ENCODE assay signal across 1 cellular context in the genomic region with DNA sequence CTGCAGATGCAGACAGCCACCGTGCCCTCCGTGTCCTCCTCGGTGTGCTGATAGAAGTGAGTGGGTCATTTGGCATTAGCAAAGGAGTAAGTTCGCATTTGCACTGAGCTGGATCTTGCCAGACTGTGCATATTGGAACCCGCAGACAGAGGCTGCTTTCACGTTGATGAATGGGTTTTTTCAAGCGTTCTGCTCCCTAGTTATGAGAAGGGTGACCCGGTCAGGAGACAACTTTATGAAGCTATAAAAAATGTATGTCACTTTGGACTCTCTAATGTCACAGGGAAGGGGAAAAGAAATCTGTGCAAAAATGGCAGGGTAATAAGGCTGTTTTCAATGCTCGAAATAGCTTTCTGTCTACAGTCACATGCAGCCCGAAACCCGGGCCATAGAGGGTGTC.
TF ChIP-seq lines count a peak whose summit lies in the region.

No MANE protein-coding gene starts in this region.

TF ChIP-seq in H1, 55 proteins besides CTCF, POLR2A, EP300 and RAD21 (continued from another document):
- TF ChIP-seq, protein P1, sequence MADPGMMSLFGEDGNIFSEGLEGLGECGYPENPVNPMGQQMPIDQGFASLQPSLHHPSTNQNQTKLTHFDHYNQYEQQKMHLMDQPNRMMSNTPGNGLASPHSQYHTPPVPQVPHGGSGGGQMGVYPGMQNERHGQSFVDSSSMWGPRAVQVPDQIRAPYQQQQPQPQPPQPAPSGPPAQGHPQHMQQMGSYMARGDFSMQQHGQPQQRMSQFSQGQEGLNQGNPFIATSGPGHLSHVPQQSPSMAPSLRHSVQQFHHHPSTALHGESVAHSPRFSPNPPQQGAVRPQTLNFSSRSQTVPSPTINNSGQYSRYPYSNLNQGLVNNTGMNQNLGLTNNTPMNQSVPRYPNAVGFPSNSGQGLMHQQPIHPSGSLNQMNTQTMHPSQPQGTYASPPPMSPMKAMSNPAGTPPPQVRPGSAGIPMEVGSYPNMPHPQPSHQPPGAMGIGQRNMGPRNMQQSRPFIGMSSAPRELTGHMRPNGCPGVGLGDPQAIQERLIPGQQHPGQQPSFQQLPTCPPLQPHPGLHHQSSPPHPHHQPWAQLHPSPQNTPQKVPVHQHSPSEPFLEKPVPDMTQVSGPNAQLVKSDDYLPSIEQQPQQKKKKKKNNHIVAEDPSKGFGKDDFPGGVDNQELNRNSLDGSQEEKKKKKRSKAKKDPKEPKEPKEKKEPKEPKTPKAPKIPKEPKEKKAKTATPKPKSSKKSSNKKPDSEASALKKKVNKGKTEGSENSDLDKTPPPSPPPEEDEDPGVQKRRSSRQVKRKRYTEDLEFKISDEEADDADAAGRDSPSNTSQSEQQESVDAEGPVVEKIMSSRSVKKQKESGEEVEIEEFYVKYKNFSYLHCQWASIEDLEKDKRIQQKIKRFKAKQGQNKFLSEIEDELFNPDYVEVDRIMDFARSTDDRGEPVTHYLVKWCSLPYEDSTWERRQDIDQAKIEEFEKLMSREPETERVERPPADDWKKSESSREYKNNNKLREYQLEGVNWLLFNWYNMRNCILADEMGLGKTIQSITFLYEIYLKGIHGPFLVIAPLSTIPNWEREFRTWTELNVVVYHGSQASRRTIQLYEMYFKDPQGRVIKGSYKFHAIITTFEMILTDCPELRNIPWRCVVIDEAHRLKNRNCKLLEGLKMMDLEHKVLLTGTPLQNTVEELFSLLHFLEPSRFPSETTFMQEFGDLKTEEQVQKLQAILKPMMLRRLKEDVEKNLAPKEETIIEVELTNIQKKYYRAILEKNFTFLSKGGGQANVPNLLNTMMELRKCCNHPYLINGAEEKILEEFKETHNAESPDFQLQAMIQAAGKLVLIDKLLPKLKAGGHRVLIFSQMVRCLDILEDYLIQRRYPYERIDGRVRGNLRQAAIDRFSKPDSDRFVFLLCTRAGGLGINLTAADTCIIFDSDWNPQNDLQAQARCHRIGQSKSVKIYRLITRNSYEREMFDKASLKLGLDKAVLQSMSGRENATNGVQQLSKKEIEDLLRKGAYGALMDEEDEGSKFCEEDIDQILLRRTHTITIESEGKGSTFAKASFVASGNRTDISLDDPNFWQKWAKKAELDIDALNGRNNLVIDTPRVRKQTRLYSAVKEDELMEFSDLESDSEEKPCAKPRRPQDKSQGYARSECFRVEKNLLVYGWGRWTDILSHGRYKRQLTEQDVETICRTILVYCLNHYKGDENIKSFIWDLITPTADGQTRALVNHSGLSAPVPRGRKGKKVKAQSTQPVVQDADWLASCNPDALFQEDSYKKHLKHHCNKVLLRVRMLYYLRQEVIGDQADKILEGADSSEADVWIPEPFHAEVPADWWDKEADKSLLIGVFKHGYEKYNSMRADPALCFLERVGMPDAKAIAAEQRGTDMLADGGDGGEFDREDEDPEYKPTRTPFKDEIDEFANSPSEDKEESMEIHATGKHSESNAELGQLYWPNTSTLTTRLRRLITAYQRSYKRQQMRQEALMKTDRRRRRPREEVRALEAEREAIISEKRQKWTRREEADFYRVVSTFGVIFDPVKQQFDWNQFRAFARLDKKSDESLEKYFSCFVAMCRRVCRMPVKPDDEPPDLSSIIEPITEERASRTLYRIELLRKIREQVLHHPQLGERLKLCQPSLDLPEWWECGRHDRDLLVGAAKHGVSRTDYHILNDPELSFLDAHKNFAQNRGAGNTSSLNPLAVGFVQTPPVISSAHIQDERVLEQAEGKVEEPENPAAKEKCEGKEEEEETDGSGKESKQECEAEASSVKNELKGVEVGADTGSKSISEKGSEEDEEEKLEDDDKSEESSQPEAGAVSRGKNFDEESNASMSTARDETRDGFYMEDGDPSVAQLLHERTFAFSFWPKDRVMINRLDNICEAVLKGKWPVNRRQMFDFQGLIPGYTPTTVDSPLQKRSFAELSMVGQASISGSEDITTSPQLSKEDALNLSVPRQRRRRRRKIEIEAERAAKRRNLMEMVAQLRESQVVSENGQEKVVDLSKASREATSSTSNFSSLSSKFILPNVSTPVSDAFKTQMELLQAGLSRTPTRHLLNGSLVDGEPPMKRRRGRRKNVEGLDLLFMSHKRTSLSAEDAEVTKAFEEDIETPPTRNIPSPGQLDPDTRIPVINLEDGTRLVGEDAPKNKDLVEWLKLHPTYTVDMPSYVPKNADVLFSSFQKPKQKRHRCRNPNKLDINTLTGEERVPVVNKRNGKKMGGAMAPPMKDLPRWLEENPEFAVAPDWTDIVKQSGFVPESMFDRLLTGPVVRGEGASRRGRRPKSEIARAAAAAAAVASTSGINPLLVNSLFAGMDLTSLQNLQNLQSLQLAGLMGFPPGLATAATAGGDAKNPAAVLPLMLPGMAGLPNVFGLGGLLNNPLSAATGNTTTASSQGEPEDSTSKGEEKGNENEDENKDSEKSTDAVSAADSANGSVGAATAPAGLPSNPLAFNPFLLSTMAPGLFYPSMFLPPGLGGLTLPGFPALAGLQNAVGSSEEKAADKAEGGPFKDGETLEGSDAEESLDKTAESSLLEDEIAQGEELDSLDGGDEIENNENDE (IDR thresholded peaks at IDR 0.05; ENCODE audit: insufficient replicate concordance, low read length) = no peak
- TF ChIP-seq CBX8 (IDR thresholded peaks at IDR 0.05; ENCODE audit: borderline replicate concordance, low read depth, low read length) (no peak), TCF12 (IDR thresholded peaks at IDR 0.05; ENCODE audit: low read depth, low read length) (no peak), SRF (IDR thresholded peaks at IDR 0.05; ENCODE audit: low read depth, low read length) (no peak), CHD1 (IDR thresholded peaks at IDR 0.05; ENCODE audit: low read depth, low read length) (no peak), HDAC2 (IDR thresholded peaks at IDR 0.05; ENCODE audit: borderline replicate concordance in 1 of 2, low read depth in 2 of 2, low read length in 2 of 2) (no peak), CREB1 (IDR thresholded peaks at IDR 0.05) (no peak), CTBP2 (IDR thresholded peaks at IDR 0.05; ENCODE audit: borderline replicate concordance, insufficient read depth, insufficient read length, low read length) (no peak), SAP30 (IDR thresholded peaks at IDR 0.05; ENCODE audit: insufficient read depth, insufficient replicate concordance, low read length) (no peak), SIRT6 (IDR thresholded peaks at IDR 0.05; ENCODE audit: low read length) (no peak), RXRA (IDR thresholded peaks at IDR 0.05; ENCODE audit: insufficient read depth, low read depth, low read length) (no peak), TAF1 (IDR thresholded peaks at IDR 0.05; ENCODE audit: low read depth, low read length) (no peak)
